In genomic region chr3:48782046-48782445, GRCh38 we compare ENCODE assay signal across 8 cellular contexts.
"Had no signal": no experiment of that assay in that cellular context is flagged by ENCODE, and none has a peak within 500 bp of the region (broad histone marks: within the 10 kb centered on the region; RNA-seq: fewer than 3 reads in every experiment).

No MANE protein-coding gene starts in this region.

- H3K4me3 ChIP-seq: GM12878 had no signal

- FAIRE-seq: G401.6, GM12878, GM12891, GM12892, GM18507, GM19239 had no signal

- ATAC-seq: GM12878 had no signal

- DNase-seq: GDM1, GF-D8 had no signal
